Comparison of ENCODE assay signal across 17 cellular contexts in the genomic region with DNA sequence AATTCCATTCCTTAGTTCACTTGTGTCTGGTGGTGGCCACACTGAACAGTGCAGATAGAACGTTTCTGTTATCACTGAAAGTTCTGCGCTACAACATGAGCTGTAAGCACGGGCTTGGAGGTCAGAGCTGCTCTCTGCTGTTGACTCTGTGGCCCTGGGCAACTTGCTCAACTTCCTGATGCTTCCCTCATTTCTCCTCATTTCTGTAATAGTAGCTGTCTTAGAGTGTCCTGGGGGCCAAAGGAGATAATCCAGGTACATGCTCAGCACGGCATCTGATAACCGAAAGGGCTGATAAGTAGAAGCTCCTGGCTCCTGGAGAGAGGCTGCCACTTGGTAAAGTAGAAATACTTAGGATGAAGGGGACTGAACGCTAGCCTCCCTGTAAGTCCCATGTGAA.
"Had no signal": no experiment of that assay in that cellular context is flagged by ENCODE, and none has a peak within 500 bp of the region (broad histone marks: within the 10 kb centered on the region; RNA-seq: fewer than 3 reads in every experiment).

No MANE protein-coding gene starts in this region.

- H3K9me3 Mint-ChIP-seq: nephron; neural progenitor cell; stimulated activated naive CD8-positive, alpha-beta T cell treated with anti-CD3 and anti-CD28 coated beads, Interleukin-15, amount 100 ng/mL, for 72 hours had no signal

- ATAC-seq: left ventricle myocardium superior; lower lobe of right lung; right lobe of liver; stimulated activated naive CD8-positive, alpha-beta T cell treated with anti-CD3 and anti-CD28 coated beads, Interleukin-15, amount 100 ng/mL, for 72 hours had no signal

- H3K4me3 Mint-ChIP-seq: nephron; neural progenitor cell; stimulated activated naive CD8-positive, alpha-beta T cell treated with anti-CD3 and anti-CD28 coated beads, Interleukin-15, amount 100 ng/mL, for 72 hours had no signal

- H3K9ac ChIP-seq: neural progenitor cell, parathyroid adenoma had no signal

- H3K36me3 Mint-ChIP-seq: neural progenitor cell had no signal

- H3K36me3 ChIP-seq: lower lobe of right lung, neural progenitor cell, right lobe of liver, suprapubic skin, transverse colon had no signal

- H3K27ac ChIP-seq: lower lobe of right lung, neural progenitor cell, parathyroid adenoma, right lobe of liver, suprapubic skin, transverse colon had no signal

- H3K4me1 ChIP-seq: neural progenitor cell, parathyroid adenoma, right lobe of liver had no signal

- FAIRE-seq: frontal cortex, small intestine had no signal

- H3K9me3 ChIP-seq: lower lobe of right lung, right lobe of liver, suprapubic skin, transverse colon had no signal

- H3K4me3 ChIP-seq: dorsolateral prefrontal cortex, lower lobe of right lung, neural progenitor cell, right lobe of liver, suprapubic skin, transverse colon had no signal

- H3K27me3 Mint-ChIP-seq: progenitor cell of endocrine pancreas had no signal

- H3K27ac Mint-ChIP-seq: nephron, progenitor cell of endocrine pancreas had no signal

- DNase-seq: effector CD4-positive, alpha-beta T cell; left ventricle myocardium superior; right lobe of liver; small intestine; stimulated activated CD4-positive, alpha-beta T cell treated with anti-CD3 and anti-CD28 coated beads, Interleukin-15, amount 100 ng/mL, for 24 hours; stimulated activated CD4-positive, alpha-beta T cell treated with anti-CD3 and anti-CD28 coated beads, Interleukin-2, amount 100 ng/mL, for 48 hours; stimulated activated naive CD4-positive, alpha-beta T cell; stimulated activated naive CD8-positive, alpha-beta T cell treated with anti-CD3 and anti-CD28 coated beads, Interleukin-15, amount 100 ng/mL, for 72 hours; transverse colon had no signal
